ENCODE assay signal across 29 cellular contexts in genomic region chr19:435056-435706, GRCh38. TPM values are rescaled to one million over a fixed set of nuclear protein-coding genes. Genes with fewer than 3 reads are reported as not detected.
DNase-seq lines count a peak whose midpoint lies in the region; ATAC-seq, FAIRE-seq and TF ChIP-seq lines count a peak whose summit lies in the region.
"Had no signal": no experiment of that assay in that cellular context is flagged by ENCODE, and none has a peak within 500 bp of the region (broad histone marks: within the 10 kb centered on the region; RNA-seq: fewer than 3 reads in every experiment).

No MANE protein-coding gene starts in this region.

- H2AK5ac ChIP-seq in mesenchymal stem cell (ENCODE audit: low read length, severe bottlenecking) = no peak overlapping the region

- H3K9ac ChIP-seq in K562 (ENCODE audit: insufficient read depth in 1 of 2, low read depth in 2 of 2, low read length in 2 of 2) (no peak overlapping the region), mesenchymal stem cell (ENCODE audit: low read length) (no peak overlapping the region)

- H3K4me2 ChIP-seq in K562 (ENCODE audit: insufficient read depth, low read length) (no peak overlapping the region), mesenchymal stem cell (ENCODE audit: low read length, poor library complexity, severe bottlenecking) (no peak overlapping the region)

- no peak for TF ChIP-seq RAD21 in K562 (CRISPR knock-in tag; conservative IDR thresholded peaks at IDR 0.05 in 1 of 2, IDR thresholded peaks at IDR 0.05 in 1 of 2)

- no TSS peak for BruUV-seq in K562 (replicated peaks; lab: Mats Ljungman, UMichigan)

- in situ Hi-C loops in K562 (cut with MboI) = no loop called here

- no peak overlapping the region for H2BK5ac ChIP-seq in mesenchymal stem cell (ENCODE audit: low read depth, low read length, poor library complexity, severe bottlenecking)

- H3K4me3 ChIP-seq in K562 (no peak overlapping the region), mesenchymal stem cell (ENCODE audit: insufficient read depth in 1 of 2, low read depth in 1 of 2, low read length in 2 of 2) (no peak overlapping the region), prostate gland (no peak overlapping the region)
- H3K4me3 ChIP-seq: esophagus muscularis mucosa, HAP-1, SK-N-MC, spleen, testis had no signal

- no peak for ATAC-seq in K562
- ATAC-seq in left lobe of liver = no peak
- ATAC-seq in HG02588 (IDR thresholded peaks at IDR 0.05; ENCODE audit: unreplicated experiment) = no peak
- ATAC-seq: effector memory CD8-positive, alpha-beta T cell; stimulated activated naive B cell treated with anti-CD40 and anti-IgM and Interleukin-4, amounts not matched to agents 10 μg/mL and 1 μg/mL and 100 μg/mL, for 72 hours had no signal

- 4% methylated on average over 26 of the region's 26 CpGs for WGBS in K562 (ENCODE audit: insufficient coverage, low coverage, missing lambda C conversion rate)
- 90% methylated on average over 24 of the region's 26 CpGs for WGBS in mesenchymal stem cell
- 84% methylated on average over 23 of the region's 26 CpGs for WGBS in prostate gland

- no peak overlapping the region for H3K18ac ChIP-seq in mesenchymal stem cell (ENCODE audit: low read depth in 1 of 2, low read length in 2 of 2)

- no peak overlapping the region for H2BK12ac ChIP-seq in mesenchymal stem cell (ENCODE audit: low read length in 2 of 2)

- no peak overlapping the region for H2AFZ ChIP-seq in K562 (ENCODE audit: low read depth, low read length)
- H2AFZ ChIP-seq in mesenchymal stem cell (ENCODE audit: low read depth, low read length) = peak overlapping the region; percentile 42

- peak; percentile 20 for DNase-seq in Ammon's horn (ENCODE audit: low spot score)
- DNase-seq in NCI-H1092 treated with DMSO at 0.1 percent for 48 hours (lab: John Stamatoyannopoulos, UW) = peak; percentile 62
- no peak for DNase-seq in K562 (ENCODE audit: extremely low read depth in 1 of 4, low spot score in 3 of 4)
- no peak for DNase-seq in mesenchymal stem cell
- DNase-seq in left lobe of liver (ENCODE audit: low spot score) = no peak
- no peak for DNase-seq in prostate gland (ENCODE audit: low spot score)
- no peak for DNase-seq in GM10266 (ENCODE audit: extremely low spot score)
- DNase-seq: activated CD4-positive, alpha-beta T cell treated with anti-CD3 and anti-CD28 coated beads for 4 hours; activated CD8-positive, alpha-beta memory T cell treated with anti-CD3 and anti-CD28 coated beads for 24 hours; activated T-cell treated with anti-CD3 and anti-CD28 coated beads, Interleukin-2, amount 50 U/mL, for 24 hours; brain microvascular endothelial cell; effector memory CD8-positive, alpha-beta T cell; foreskin melanocyte; islet precursor cell; Kasumi-1; NCI-H524 treated with DMSO at 0.1 percent for 48 hours; spleen; stimulated activated CD4-positive, alpha-beta T cell treated with anti-CD3 and anti-CD28 coated beads, Interleukin-4, amount 100 ng/mL, for 1 hour; stimulated activated naive B cell treated with anti-CD40 and anti-IgM and Interleukin-4, amounts not matched to agents 10 μg/mL and 1 μg/mL and 100 μg/mL, for 72 hours; testis had no signal

- H3K4me1 ChIP-seq in K562 (replicated peaks in 1 of 2; ENCODE audit: control insufficient read depth in 2 of 2, insufficient read depth in 2 of 2, low read length in 2 of 2) (peaks cover 0 to 24% of the 10 kb centered on the region in 2 experiments; a peak in 1 of 5 replicates), mesenchymal stem cell (ENCODE audit: control insufficient read depth, insufficient read depth, low read depth, low read length) (no peaks in the 10 kb centered on the region), prostate gland (replicated peaks) (no peaks in the 10 kb centered on the region)
- H3K4me1 ChIP-seq: esophagus muscularis mucosa, HAP-1, testis had no signal

- H3K36me3 ChIP-seq in K562 (ENCODE audit: control insufficient read depth, insufficient read depth, low read length) (no peaks in the 10 kb centered on the region), mesenchymal stem cell (ENCODE audit: control insufficient read depth in 1 of 2, insufficient read depth in 2 of 2, low read depth in 1 of 2, low read length in 2 of 2) (peaks cover 0 to 7% of the 10 kb centered on the region in 2 experiments), prostate gland (no peaks in the 10 kb centered on the region)
- H3K36me3 ChIP-seq: brain microvascular endothelial cell, HAP-1, neutrophil had no signal

- peak overlapping the region in 1 of 2 experiments; percentile 9 for H3K14ac ChIP-seq in mesenchymal stem cell (ENCODE audit: low read length in 2 of 2)

- H3K9me3 ChIP-seq in K562 (replicated peaks; ENCODE audit: control insufficient read depth, insufficient read depth, low read depth, low read length) = peaks cover 4% of the 10 kb centered on the region
- H3K9me3 ChIP-seq in mesenchymal stem cell (ENCODE audit: control insufficient read depth, low read length) = no peaks in the 10 kb centered on the region
- H3K9me3 ChIP-seq in prostate gland = no peaks in the 10 kb centered on the region
- H3K9me3 ChIP-seq: esophagus muscularis mucosa, HAP-1, neutrophil, testis had no signal

- H3K27ac ChIP-seq in K562 (ENCODE audit: extremely low read depth, low read depth, low read length) = no peak overlapping the region
- no peak overlapping the region for H3K27ac ChIP-seq in mesenchymal stem cell (ENCODE audit: low read length, poor library complexity, severe bottlenecking)
- no peak overlapping the region for H3K27ac ChIP-seq in prostate gland
- H3K27ac ChIP-seq: brain microvascular endothelial cell, esophagus muscularis mucosa, neutrophil, SK-N-MC, spleen, testis had no signal

- no peak for TF ChIP-seq EP300 in K562 (IDR thresholded peaks at IDR 0.05; ENCODE audit: low read length)

- H3K4ac ChIP-seq in mesenchymal stem cell (ENCODE audit: low read depth in 1 of 2, low read length in 2 of 2) = no peak overlapping the region

- H4K8ac ChIP-seq in mesenchymal stem cell (ENCODE audit: low read length) = no peak overlapping the region

- H3K23ac ChIP-seq in mesenchymal stem cell (ENCODE audit: low read length in 2 of 2) = no peak overlapping the region

- no peak overlapping the region for H4K91ac ChIP-seq in mesenchymal stem cell (ENCODE audit: low read length)

- FAIRE-seq in K562 (lab: Jason Lieb, UNC) = no peak
- FAIRE-seq: colon had no signal

- intact Hi-C loops in K562 (cut with micrococcal nuclease) = no loop called here
- intact Hi-C loops in prostate gland (cut with DNase I) = no loop called here

- CTCF ChIA-PET in K562 (lab: Yijun Ruan, JAX; ENCODE audit: low intra/inter-chr PET ratio) = no interaction called here

- no peaks in the 10 kb centered on the region for H3K9me1 ChIP-seq in K562 (ENCODE audit: control insufficient read depth, insufficient read depth, low read length)

- H4K20me1 ChIP-seq in K562 (replicated peaks; ENCODE audit: control insufficient read depth, insufficient read depth, low read length) = peaks cover 3% of the 10 kb centered on the region; the same call in 1 of the 2 replicates

- H3K27me3 ChIP-seq in K562 (ENCODE audit: control insufficient read depth in 2 of 2, insufficient read depth in 2 of 2, low read length in 2 of 2) = peaks cover 17 to 52% of the 10 kb centered on the region in 2 experiments; a peak in 4 of 5 replicates
- H3K27me3 ChIP-seq in mesenchymal stem cell (ENCODE audit: control insufficient read depth in 1 of 2, insufficient read depth in 1 of 2, low read length in 2 of 2) = no peaks in the 10 kb centered on the region
- no peaks in the 10 kb centered on the region for H3K27me3 ChIP-seq in prostate gland (replicated peaks; ENCODE audit: insufficient read depth)
- H3K27me3 ChIP-seq: brain microvascular endothelial cell, testis had no signal

- H3K79me2 ChIP-seq in K562 (ENCODE audit: control insufficient read depth, insufficient read depth, low read length) = no peaks in the 10 kb centered on the region

- TF ChIP-seq POLR2A in K562 (conservative IDR thresholded peaks at IDR 0.05) (no peak), prostate gland (IDR thresholded peaks at IDR 0.05) (no peak)

- H2BK120ac ChIP-seq in mesenchymal stem cell (ENCODE audit: low read depth, low read length) = no peak overlapping the region

- POLR2A ChIA-PET in K562 (lab: Yijun Ruan, JAX) = interaction anchor here (0.7 to 1.2 kb wide), 2 partner anchors 24 to 68 kb away, joined by 3 to 4 read pairs; no protein-coding TSS in a partner anchor

- H2BK15ac ChIP-seq in mesenchymal stem cell (ENCODE audit: low read depth, poor library complexity, severe bottlenecking) = no peak overlapping the region

- TF ChIP-seq CTCF in K562 (IDR thresholded peaks at IDR 0.05 in 2 of 3, conservative IDR thresholded peaks at IDR 0.05 in 1 of 3; ENCODE audit: insufficient read depth in 2 of 3, low read depth in 1 of 3, low read length in 3 of 3) = no peak
- no peak for TF ChIP-seq CTCF in prostate gland (IDR thresholded peaks at IDR 0.05)
- TF ChIP-seq CTCF in GM10266 (IDR thresholded peaks at IDR 0.05; ENCODE audit: control insufficient read depth, insufficient read depth, low read depth, missing control alignments) = no peak

- H3K79me1 ChIP-seq in mesenchymal stem cell (replicated peaks; ENCODE audit: low read length, poor library complexity, severe bottlenecking) = no peaks in the 10 kb centered on the region

RNA-seq across cellular contexts. Expression of gene SHC2, which starts 25.7 kb away (rescaled TPM):
- total RNA-seq in K562 (2011; cell fraction: chromatin; rRNA removed; ENCODE audit: low replicate concordance) = 0.86 and 2.4 TPM in 2 replicates
- total RNA-seq in K562 (2011; cell fraction: nucleolus; rRNA removed) = 1.1 and 1.3 TPM in 2 replicates
- total RNA-seq in K562 (2011; cell fraction: nucleoplasm; rRNA removed) = 0.88 and 1.6 TPM in 2 replicates
- total RNA-seq in K562 (2014; rRNA removed) = 0.14 TPM in 1 of 2 replicates, not detected in the other
- total RNA-seq in K562 (2014; rRNA removed; fragmentation: Illumina TruSeq; extraction: Trizol) = not detected in 2 replicates
- total RNA-seq in K562 (2015; rRNA removed; fragmentation: Illumina TruSeq; extraction: Trizol) = not detected in 2 replicates
- 0.16 and 0.20 TPM in 2 replicates for total RNA-seq in K562 (2021)
- 0.36 and 1.3 TPM in 2 replicates for polyA plus RNA-seq in K562 (2011; rRNA removed)
- polyA plus RNA-seq in K562 (2011; cell fraction: cytosol; rRNA removed) = 0.49 and 0.64 TPM in 2 replicates
- polyA plus RNA-seq in K562 (2011; cell fraction: nucleus; rRNA removed) = 7.4 and 7.9 TPM in 2 replicates
- polyA plus RNA-seq in K562 (2012) = 0.16 and 2.0 TPM in 2 replicates
- polyA plus RNA-seq in K562 (2014; fragmentation: Illumina TruSeq; extraction: Trizol) = not detected in 2 replicates
- polyA plus RNA-seq in K562 (2014; fragmentation: Nextera tagmentation; extraction: Ambion mirVana) = not detected
- polyA plus RNA-seq in K562 (2014; rRNA removed) = 0.15 TPM in 1 of 2 replicates, not detected in the other
- polyA minus RNA-seq in K562 (2011; rRNA and poly(A)+ RNA removed) = 0.36 and 0.53 TPM in 2 replicates
- polyA minus RNA-seq in K562 (2011; cell fraction: cytosol; rRNA and poly(A)+ RNA removed) = 0.55 and 0.76 TPM in 2 replicates
- 0.89 and 0.94 TPM in 2 replicates for polyA minus RNA-seq in K562 (2011; cell fraction: nucleus; rRNA and poly(A)+ RNA removed)
- 23.8 TPM for polyA plus RNA-seq in mesenchymal stem cell (2013, experiment 1 of 2)
- 24.7 TPM for polyA plus RNA-seq in mesenchymal stem cell (2013, experiment 2 of 2)
- total RNA-seq in left lobe of liver = 57.8 TPM
- total RNA-seq in prostate gland = 10 to 100 TPM; 52.2 to 83.4 TPM
- total RNA-seq: RPMI7951; T-helper 2 cell treated with Interferon-gamma antibody and Interleukin-4, amounts not matched to agents 100 ng/mL and 5 ng/mL, for 36 hours had no signal
- polyA plus RNA-seq: CD14-positive monocyte had no signal

RNA-seq across cellular contexts. Expression of gene C2CD4C, which starts 26.2 kb away (rescaled TPM):
- total RNA-seq in K562 (2011; cell fraction: chromatin; rRNA removed; ENCODE audit: low replicate concordance) = 0.25 and 0.49 TPM in 2 replicates
- total RNA-seq in K562 (2011; cell fraction: nucleolus; rRNA removed) = 0.13 and 0.67 TPM in 2 replicates
- 0.15 TPM in 2 replicates for total RNA-seq in K562 (2011; cell fraction: nucleoplasm; rRNA removed)
- total RNA-seq in K562 (2014; rRNA removed) (not detected in 2 replicates), K562 (2014; rRNA removed; fragmentation: Illumina TruSeq; extraction: Trizol) (not detected in 2 replicates), K562 (2015; rRNA removed; fragmentation: Illumina TruSeq; extraction: Trizol) (not detected in 2 replicates), K562 (2021) (not detected in 2 replicates), left lobe of liver (0.33 TPM), prostate gland (1 to 10 TPM in 1 of 2 donors, under 1 TPM in 1; 0.59 to 3.1 TPM)
- polyA plus RNA-seq in K562 (2011; rRNA removed) (0.01 and 0.07 TPM in 2 replicates), K562 (2014; fragmentation: Illumina TruSeq; extraction: Trizol) (not detected in 2 replicates), K562 (2014; fragmentation: Nextera tagmentation; extraction: Ambion mirVana) (not detected), K562 (2014; rRNA removed) (0.07 and 0.16 TPM in 2 replicates)
- polyA plus RNA-seq in K562 (2011; cell fraction: cytosol; rRNA removed) = 0.04 and 0.10 TPM in 2 replicates
- polyA plus RNA-seq in K562 (2011; cell fraction: nucleus; rRNA removed) = 0.44 and 0.68 TPM in 2 replicates
- not detected in 2 replicates for polyA plus RNA-seq in K562 (2012)
- polyA minus RNA-seq in K562 (2011; rRNA and poly(A)+ RNA removed) = not detected in 2 replicates
- not detected in 2 replicates for polyA minus RNA-seq in K562 (2011; cell fraction: cytosol; rRNA and poly(A)+ RNA removed)
- polyA minus RNA-seq in K562 (2011; cell fraction: nucleus; rRNA and poly(A)+ RNA removed) = 0.13 TPM in 1 of 2 replicates, not detected in the other
- 0.35 TPM for polyA plus RNA-seq in mesenchymal stem cell (2013, experiment 1 of 2)
- 0.37 TPM for polyA plus RNA-seq in mesenchymal stem cell (2013, experiment 2 of 2)
- total RNA-seq: RPMI7951 had no signal
- polyA plus RNA-seq: CD14-positive monocyte had no signal

Comparison
In these comparisons a context has a peak if more than half of its experiments do, and no peak if none do; other contexts are left out.
1. DNase-seq: peak in Ammon's horn (single experiment) and NCI-H1092 treated with DMSO at 0.1 percent for 48 hours (single experiment); none in K562 (0 of 4), mesenchymal stem cell (single experiment), left lobe of liver (single experiment), prostate gland (single experiment) and GM10266 (single experiment).
2. RNA of gene SHC2, which starts 25.7 kb away (total RNA-seq): 52.2 to 83.4 TPM in prostate gland and 57.8 TPM in left lobe of liver (single experiment); 0.14 to 2.4 TPM in K562; every median in the first group is over 10 times any median in the second.